ENCODE assay signal across 19 cellular contexts in genomic region chr9:94808926-94809700, GRCh38.
DNase-seq lines count a peak whose midpoint lies in the region.
"Had no signal": no experiment of that assay in that cellular context is flagged by ENCODE, and none has a peak within 500 bp of the region (broad histone marks: within the 10 kb centered on the region; RNA-seq: fewer than 3 reads in every experiment).

No MANE protein-coding gene starts in this region.

- peak overlapping the region; percentile 71 for H3K27ac ChIP-seq in skeletal muscle tissue (ENCODE audit: low read depth, low read length)
- H3K27ac ChIP-seq: ovary, right lobe of liver had no signal

- in situ Hi-C loops in Caki2 (cut with HindIII; ENCODE audit: low pct_unique_long_range_greater_than_20kb, low sequenced_read_pairs): no loop called here

- no peak overlapping the region for H3K9ac ChIP-seq in skeletal muscle tissue (ENCODE audit: low read depth in 1 of 3, low read length in 3 of 3)

- H3K4me3 ChIP-seq in skeletal muscle tissue (ENCODE audit: low read length in 3 of 3): no peak overlapping the region
- H3K4me3 ChIP-seq: ovary, right lobe of liver had no signal

- peaks cover 2 to 4% (median 3%) of the 10 kb centered on the region in 3 donors for H3K36me3 ChIP-seq in skeletal muscle tissue (ENCODE audit: control insufficient read depth in 3 of 3, insufficient read depth in 3 of 3, low read length in 3 of 3)
- H3K36me3 ChIP-seq: ovary, right lobe of liver had no signal

- peaks cover 24 to 54% (median 52%) of the 10 kb centered on the region in 3 donors for H3K4me1 ChIP-seq in skeletal muscle tissue (ENCODE audit: control insufficient read depth in 3 of 3, insufficient read depth in 3 of 3, low read length in 3 of 3)

- DNase-seq in Caki2 (ENCODE audit: low read depth) (peak; percentile 25), amniotic epithelial cell (ENCODE audit: low read depth) (peak; percentile 32), kidney tubule cell (ENCODE audit: low spot score) (peak; percentile 91), NCI-H2081 (lab: John Stamatoyannopoulos, UW) (no peak), T-helper 1 cell (no peak), NCI-H774 (lab: John Stamatoyannopoulos, UW) (no peak), HPDE6-E6E7 (ENCODE audit: extremely low spot score) (no peak)
- DNase-seq: ACHN; activated CD4-positive, alpha-beta memory T cell treated with anti-CD3 and anti-CD28 coated beads, Interleukin-2, amount 10 ng/mL, durations not matched to agents 7 days and 5 days; BE2C; H9; islet precursor cell; NCI-H1092 treated with DMSO at 0.1 percent for 48 hours; NCI-H187 treated with DMSO at 0.1 percent for 48 hours; NCI-H526 treated with DMSO at 0.1 percent for 48 hours; ovary; right lobe of liver; stimulated activated naive B cell treated with anti-CD40 and anti-IgM and Interleukin-4, amounts not matched to agents 10 μg/mL and 1 μg/mL and 100 μg/mL, for 72 hours had no signal

- no peaks in the 10 kb centered on the region for H3K27me3 ChIP-seq in skeletal muscle tissue (ENCODE audit: control insufficient read depth in 3 of 3, insufficient read depth in 3 of 3, low read length in 3 of 3)
- H3K27me3 ChIP-seq: BE2C, ovary, right lobe of liver had no signal

- H3K9me3 ChIP-seq in skeletal muscle tissue (ENCODE audit: control insufficient read depth in 3 of 3, low read length in 3 of 3): no peaks in the 10 kb centered on the region
- H3K9me3 ChIP-seq: BE2C, ovary, right lobe of liver had no signal

Comparison
In these comparisons a context has a peak if more than half of its experiments do, and no peak if none do; other contexts are left out.
1. DNase-seq: peak in Caki2 (single experiment), amniotic epithelial cell (single experiment) and kidney tubule cell (single experiment); none in NCI-H2081 (0 of 2), T-helper 1 cell (0 of 5), NCI-H774 (single experiment) and HPDE6-E6E7 (single experiment).